In genomic region chr17:1713160-1713877, GRCh38 we compare ENCODE assay signal across 8 cellular contexts. TPM values are rescaled to one million over a fixed set of nuclear protein-coding genes. Genes with fewer than 3 reads are reported as not detected.
DNase-seq lines count a peak whose midpoint lies in the region; ATAC-seq, FAIRE-seq and TF ChIP-seq lines count a peak whose summit lies in the region.
"Had no signal": no experiment of that assay in that cellular context is flagged by ENCODE, and none has a peak within 500 bp of the region (broad histone marks: within the 10 kb centered on the region; RNA-seq: fewer than 3 reads in every experiment).

No MANE protein-coding gene starts in this region.

- peaks cover 71% of the 10 kb centered on the region for H3K27me3 Mint-ChIP-seq in activated naive CD4-positive, alpha-beta T cell treated with anti-CD3 and anti-CD28 coated beads, Interleukin-2, amount 10 ng/mL, durations not matched to agents 7 days and 5 days
- H3K27me3 Mint-ChIP-seq in type B pancreatic cell = no peaks in the 10 kb centered on the region

- peaks cover 36% of the 10 kb centered on the region for H3K79me2 ChIP-seq in keratinocyte (ENCODE audit: control insufficient read depth, insufficient read depth, low read length)

- DNase-seq in activated naive CD4-positive, alpha-beta T cell treated with anti-CD3 and anti-CD28 coated beads, Interleukin-2, amount 10 ng/mL, durations not matched to agents 7 days and 5 days = peak; percentile 15
- DNase-seq in activated naive CD4-positive, alpha-beta T cell treated with anti-CD3 and anti-CD28 coated beads, Interleukin-2, amount 50 U/mL, for 72 hours (ENCODE audit: low spot score in 2 of 2) = no peak
- DNase-seq in keratinocyte (ENCODE audit: low read depth, low spot score) (no peak), type B pancreatic cell (ENCODE audit: extremely low spot score, unreplicated experiment) (no peak)
- DNase-seq: activated naive CD4-positive, alpha-beta T cell treated with anti-CD3 and anti-CD28 coated beads for 36 hours had no signal

- no peaks in the 10 kb centered on the region for H3K9me3 Mint-ChIP-seq in activated naive CD4-positive, alpha-beta T cell treated with anti-CD3 and anti-CD28 coated beads, Interleukin-2, amount 10 ng/mL, durations not matched to agents 7 days and 5 days
- no peaks in the 10 kb centered on the region for H3K9me3 Mint-ChIP-seq in activated naive CD4-positive, alpha-beta T cell treated with anti-CD3 and anti-CD28 coated beads, Interleukin-2, amount 50 U/mL, for 72 hours
- no peaks in the 10 kb centered on the region for H3K9me3 Mint-ChIP-seq in type B pancreatic cell
- H3K9me3 Mint-ChIP-seq: activated naive CD4-positive, alpha-beta T cell treated with anti-CD3 and anti-CD28 coated beads for 36 hours; stimulated activated naive CD8-positive, alpha-beta T cell treated with anti-CD3 and anti-CD28 coated beads, Interleukin-15, Interleukin-2, amounts not matched to agents 100 ng/mL and 50 ng/mL, for 24 hours had no signal

- CTCF ChIA-PET in activated naive CD4-positive, alpha-beta T cell treated with anti-CD3 and anti-CD28 coated beads, Interleukin-2, amount 10 ng/mL, durations not matched to agents 7 days and 5 days (lab: Charles Lee) = interaction anchor here (0.9 to 1.8 kb wide), 5 partner anchors 44 to 312 kb away, joined by 3 to 5 read pairs (median 3); no protein-coding TSS in a partner anchor

- no peak for ATAC-seq in activated naive CD4-positive, alpha-beta T cell treated with anti-CD3 and anti-CD28 coated beads, Interleukin-2, amount 50 U/mL, for 72 hours
- ATAC-seq in GM21367 (IDR thresholded peaks at IDR 0.05; ENCODE audit: unreplicated experiment) = no peak
- no peak for ATAC-seq in GM21447 (IDR thresholded peaks at IDR 0.05; ENCODE audit: unreplicated experiment)

- H3K27ac Mint-ChIP-seq in activated naive CD4-positive, alpha-beta T cell treated with anti-CD3 and anti-CD28 coated beads, Interleukin-2, amount 10 ng/mL, durations not matched to agents 7 days and 5 days = no peak overlapping the region
- H3K27ac Mint-ChIP-seq in activated naive CD4-positive, alpha-beta T cell treated with anti-CD3 and anti-CD28 coated beads, Interleukin-2, amount 50 U/mL, for 72 hours = no peak overlapping the region
- H3K27ac Mint-ChIP-seq in type B pancreatic cell = peak overlapping the region; percentile 98
- H3K27ac Mint-ChIP-seq: activated naive CD4-positive, alpha-beta T cell treated with anti-CD3 and anti-CD28 coated beads for 36 hours; stimulated activated naive CD8-positive, alpha-beta T cell treated with anti-CD3 and anti-CD28 coated beads, Interleukin-15, Interleukin-2, amounts not matched to agents 100 ng/mL and 50 ng/mL, for 24 hours had no signal

- TF ChIP-seq CTCF in keratinocyte (optimal IDR thresholded peaks at IDR 0.05 in 1 of 3, IDR thresholded peaks at IDR 0.05 in 1 of 3, conservative IDR thresholded peaks at IDR 0.05 in 1 of 3; ENCODE audit: extremely low read depth in 1 of 3, insufficient read depth in 2 of 3, low read length in 3 of 3) (no peak), type B pancreatic cell (conservative IDR thresholded peaks at IDR 0.05) (no peak)

- no peaks in the 10 kb centered on the region for H3K9me1 ChIP-seq in keratinocyte (ENCODE audit: control insufficient read depth, extremely low read depth, insufficient read depth, low read length)

- peaks cover 38% of the 10 kb centered on the region for H3K4me1 ChIP-seq in keratinocyte (ENCODE audit: control insufficient read depth, extremely low read depth, insufficient read depth, low read length)

- H3K4me3 Mint-ChIP-seq in activated naive CD4-positive, alpha-beta T cell treated with anti-CD3 and anti-CD28 coated beads, Interleukin-2, amount 10 ng/mL, durations not matched to agents 7 days and 5 days = no peak overlapping the region
- peak overlapping the region; percentile 88 for H3K4me3 Mint-ChIP-seq in type B pancreatic cell

- FAIRE-seq in keratinocyte (lab: Jason Lieb, UNC) = no peak

- H3K27ac ChIP-seq in keratinocyte (ENCODE audit: control insufficient read depth, insufficient read depth, low read length) = no peak overlapping the region

- H3K9ac ChIP-seq in keratinocyte (ENCODE audit: control insufficient read depth, extremely low read depth, insufficient read depth, low read length) = peak overlapping the region; percentile 86

- H3K9me3 ChIP-seq in keratinocyte (ENCODE audit: control insufficient read depth, low read depth, low read length) = no peaks in the 10 kb centered on the region

- H4K20me1 ChIP-seq in keratinocyte (ENCODE audit: control insufficient read depth, extremely low read depth, insufficient read depth, low read length) = peaks cover 32% of the 10 kb centered on the region

- no peak overlapping the region for H2AFZ ChIP-seq in keratinocyte (ENCODE audit: control insufficient read depth, low read length)

- H3K4me2 ChIP-seq in keratinocyte (ENCODE audit: control insufficient read depth, extremely low read depth, insufficient read depth, low read depth, low read length) = peak overlapping the region; percentile 85

- H3K27me3 ChIP-seq in keratinocyte (ENCODE audit: control insufficient read depth, extremely low read depth, insufficient read depth, low read length) = no peaks in the 10 kb centered on the region

- peaks cover 45% of the 10 kb centered on the region for H3K4me1 Mint-ChIP-seq in activated naive CD4-positive, alpha-beta T cell treated with anti-CD3 and anti-CD28 coated beads, Interleukin-2, amount 10 ng/mL, durations not matched to agents 7 days and 5 days
- peaks cover 24% of the 10 kb centered on the region for H3K4me1 Mint-ChIP-seq in type B pancreatic cell (ENCODE audit: unreplicated experiment)

- peaks cover 17% of the 10 kb centered on the region for H3K36me3 Mint-ChIP-seq in activated naive CD4-positive, alpha-beta T cell treated with anti-CD3 and anti-CD28 coated beads, Interleukin-2, amount 10 ng/mL, durations not matched to agents 7 days and 5 days
- peaks cover 0 to 16% of the 10 kb centered on the region in 2 donors for H3K36me3 Mint-ChIP-seq in activated naive CD4-positive, alpha-beta T cell treated with anti-CD3 and anti-CD28 coated beads, Interleukin-2, amount 50 U/mL, for 72 hours
- no peaks in the 10 kb centered on the region for H3K36me3 Mint-ChIP-seq in type B pancreatic cell

- dilution Hi-C loops in keratinocyte (cut with MboI; ENCODE audit: extremely low pct_ligation_motif_present, low sequenced_read_pairs) = no loop called here

- peaks cover 22 to 25% of the 10 kb centered on the region in 2 experiments for H3K36me3 ChIP-seq in keratinocyte (ENCODE audit: control insufficient read depth in 2 of 2, extremely low read depth in 1 of 2, insufficient read depth in 2 of 2, low read length in 2 of 2)

- H3K4me3 ChIP-seq in keratinocyte (ENCODE audit: control insufficient read depth in 2 of 3, extremely low read depth in 1 of 3, insufficient read depth in 2 of 3, low read depth in 1 of 3, low read length in 3 of 3) = peak overlapping the region; percentile 79 to 96 (median 81)

RNA-seq across cellular contexts. Expression of gene TLCD2, which starts 3.1 kb away (rescaled TPM):
- total RNA-seq in activated naive CD4-positive, alpha-beta T cell treated with anti-CD3 and anti-CD28 coated beads, Interleukin-2, amount 50 U/mL, for 72 hours = under 1 TPM; 0.10 to 0.25 TPM
- polyA plus RNA-seq in keratinocyte = 0.75 to 1.1 TPM (median 0.76 TPM) in 3 replicates
- polyA plus RNA-seq in keratinocyte (2011; ENCODE audit: low read depth) = 10.0 TPM
- 1.00 and 1.1 TPM in 2 replicates for polyA plus RNA-seq in keratinocyte (2011; cell fraction: cytosol; rRNA removed)
- 2.1 and 2.6 TPM in 2 replicates for polyA plus RNA-seq in keratinocyte (2011; cell fraction: nucleus; rRNA removed)
- polyA plus RNA-seq in keratinocyte (2012; ENCODE audit: low replicate concordance) = 1.3 and 3.5 TPM in 2 replicates
- 0.48 to 2.2 TPM (median 0.95 TPM) in 3 replicates for polyA minus RNA-seq in keratinocyte
- 1.3 TPM for polyA minus RNA-seq in keratinocyte (2011; cell fraction: cytosol; rRNA and poly(A)+ RNA removed)
- 0.84 and 2.0 TPM in 2 replicates for polyA minus RNA-seq in keratinocyte (2011; cell fraction: nucleus; rRNA and poly(A)+ RNA removed)
- total RNA-seq in type B pancreatic cell (ENCODE audit: low replicate concordance) = 4.0 and 4.3 TPM in 2 replicates

RNA-seq across cellular contexts. Expression of gene WDR81, which starts 11.2 kb away (rescaled TPM):
- total RNA-seq in activated naive CD4-positive, alpha-beta T cell treated with anti-CD3 and anti-CD28 coated beads, Interleukin-2, amount 50 U/mL, for 72 hours = 10 to 100 TPM; 11.4 to 13.4 TPM
- 4.2 to 9.5 TPM (median 7.3 TPM) in 3 replicates for polyA plus RNA-seq in keratinocyte
- polyA plus RNA-seq in keratinocyte (2011; ENCODE audit: low read depth) = 3.9 TPM
- 2.9 and 6.2 TPM in 2 replicates for polyA plus RNA-seq in keratinocyte (2011; cell fraction: cytosol; rRNA removed)
- 21.5 and 27.0 TPM in 2 replicates for polyA plus RNA-seq in keratinocyte (2011; cell fraction: nucleus; rRNA removed)
- polyA plus RNA-seq in keratinocyte (2012; ENCODE audit: low replicate concordance) = 8.9 and 15.4 TPM in 2 replicates
- polyA minus RNA-seq in keratinocyte = 7.7 to 21.7 TPM (median 11.9 TPM) in 3 replicates
- polyA minus RNA-seq in keratinocyte (2011; cell fraction: cytosol; rRNA and poly(A)+ RNA removed) = 19.6 TPM
- polyA minus RNA-seq in keratinocyte (2011; cell fraction: nucleus; rRNA and poly(A)+ RNA removed) = 30.9 and 37.2 TPM in 2 replicates
- total RNA-seq in type B pancreatic cell (ENCODE audit: low replicate concordance) = 14.5 and 16.0 TPM in 2 replicates

RNA-seq across cellular contexts. Expression of gene PRPF8, which starts 28.7 kb away (rescaled TPM):
- total RNA-seq in activated naive CD4-positive, alpha-beta T cell treated with anti-CD3 and anti-CD28 coated beads, Interleukin-2, amount 50 U/mL, for 72 hours = 100 to 1,000 TPM; 414 to 433 TPM
- polyA plus RNA-seq in keratinocyte = 60.1 to 118 TPM (median 97.5 TPM) in 3 replicates
- polyA plus RNA-seq in keratinocyte (2011; ENCODE audit: low read depth) = 187 TPM
- 56.1 and 61.6 TPM in 2 replicates for polyA plus RNA-seq in keratinocyte (2011; cell fraction: cytosol; rRNA removed)
- 224 and 245 TPM in 2 replicates for polyA plus RNA-seq in keratinocyte (2011; cell fraction: nucleus; rRNA removed)
- polyA plus RNA-seq in keratinocyte (2012; ENCODE audit: low replicate concordance) = 77.2 and 133 TPM in 2 replicates
- polyA minus RNA-seq in keratinocyte = 166 to 590 TPM (median 337 TPM) in 3 replicates
- 153 TPM for polyA minus RNA-seq in keratinocyte (2011; cell fraction: cytosol; rRNA and poly(A)+ RNA removed)
- 210 and 327 TPM in 2 replicates for polyA minus RNA-seq in keratinocyte (2011; cell fraction: nucleus; rRNA and poly(A)+ RNA removed)
- total RNA-seq in type B pancreatic cell (ENCODE audit: low replicate concordance) = 277 and 321 TPM in 2 replicates

RNA-seq across cellular contexts. Expression of gene SERPINF2, which starts 29.4 kb away (rescaled TPM):
- total RNA-seq in activated naive CD4-positive, alpha-beta T cell treated with anti-CD3 and anti-CD28 coated beads, Interleukin-2, amount 50 U/mL, for 72 hours = under 1 TPM in 1 of 2 donors, not detected in 1; 0.36 TPM
- 0.93 to 1.5 TPM (median 0.96 TPM) in 3 replicates for polyA plus RNA-seq in keratinocyte
- not detected for polyA plus RNA-seq in keratinocyte (2011; ENCODE audit: low read depth)
- polyA plus RNA-seq in keratinocyte (2011; cell fraction: cytosol; rRNA removed) = 0.50 and 1.1 TPM in 2 replicates
- 1.3 and 2.0 TPM in 2 replicates for polyA plus RNA-seq in keratinocyte (2011; cell fraction: nucleus; rRNA removed)
- 0.66 and 1.7 TPM in 2 replicates for polyA plus RNA-seq in keratinocyte (2012; ENCODE audit: low replicate concordance)
- 0.45 to 1.0 TPM (median 0.46 TPM) in 3 replicates for polyA minus RNA-seq in keratinocyte
- polyA minus RNA-seq in keratinocyte (2011; cell fraction: cytosol; rRNA and poly(A)+ RNA removed) = 2.3 TPM
- polyA minus RNA-seq in keratinocyte (2011; cell fraction: nucleus; rRNA and poly(A)+ RNA removed) = 0.95 and 1.0 TPM in 2 replicates
- 28.3 and 36.3 TPM in 2 replicates for total RNA-seq in type B pancreatic cell (ENCODE audit: low replicate concordance)
- total RNA-seq: activated naive CD4-positive, alpha-beta T cell treated with anti-CD3 and anti-CD28 coated beads for 36 hours had no signal

RNA-seq across cellular contexts. Expression of gene SERPINF1, which starts 48.5 kb away (rescaled TPM):
- under 1 TPM in 1 of 2 donors, not detected in 1; 0.41 TPM for total RNA-seq in activated naive CD4-positive, alpha-beta T cell treated with anti-CD3 and anti-CD28 coated beads, Interleukin-2, amount 50 U/mL, for 72 hours
- polyA plus RNA-seq in keratinocyte = 17.3 to 29.8 TPM (median 23.2 TPM) in 3 replicates
- 7.0 TPM for polyA plus RNA-seq in keratinocyte (2011; ENCODE audit: low read depth)
- polyA plus RNA-seq in keratinocyte (2011; cell fraction: cytosol; rRNA removed) = 7.6 and 12.1 TPM in 2 replicates
- polyA plus RNA-seq in keratinocyte (2011; cell fraction: nucleus; rRNA removed) = 74.3 and 95.0 TPM in 2 replicates
- polyA plus RNA-seq in keratinocyte (2012; ENCODE audit: low replicate concordance) = 7.5 and 8.7 TPM in 2 replicates
- polyA minus RNA-seq in keratinocyte = 9.5 to 29.1 TPM (median 15.6 TPM) in 3 replicates
- polyA minus RNA-seq in keratinocyte (2011; cell fraction: cytosol; rRNA and poly(A)+ RNA removed) = 11.1 TPM
- polyA minus RNA-seq in keratinocyte (2011; cell fraction: nucleus; rRNA and poly(A)+ RNA removed) = 6.6 and 10.3 TPM in 2 replicates
- 9.6 and 98.8 TPM in 2 replicates for total RNA-seq in type B pancreatic cell (ENCODE audit: low replicate concordance)
- total RNA-seq: activated naive CD4-positive, alpha-beta T cell treated with anti-CD3 and anti-CD28 coated beads for 36 hours had no signal
